11 cellular contexts compared by ENCODE assay signal in genomic region chr2:54429811-54430600, GRCh38. TPM values are rescaled to one million over a fixed set of nuclear protein-coding genes. Genes with fewer than 3 reads are reported as not detected.
DNase-seq lines count a peak whose midpoint lies in the region; ATAC-seq and TF ChIP-seq lines count a peak whose summit lies in the region.
"Had no signal": no experiment of that assay in that cellular context is flagged by ENCODE, and none has a peak within 500 bp of the region (broad histone marks: within the 10 kb centered on the region; RNA-seq: fewer than 3 reads in every experiment).

No MANE protein-coding gene starts in this region.

- TF ChIP-seq CTCF in transverse colon (IDR thresholded peaks at IDR 0.05) = no peak

- peaks cover 0 to 6% (median 0%) of the 10 kb centered on the region in 4 donors for H3K4me1 ChIP-seq in transverse colon

- H3K4me3 ChIP-seq in transverse colon = no peak overlapping the region

- H3K4me3 Mint-ChIP-seq in activated T-cell treated with anti-CD3 and anti-CD28 coated beads, Interleukin-2, amount 50 U/mL, for 24 hours = no peak overlapping the region
- no peak overlapping the region for H3K4me3 Mint-ChIP-seq in activated T-helper 17 cell treated with anti-CD3 and anti-CD28 coated beads, Interleukin-2, amount 50 U/mL, for 72 hours
- H3K4me3 Mint-ChIP-seq: stimulated activated memory B cell treated with anti-CD40 and anti-IgM and Interleukin-4, amounts not matched to agents 10 μg/mL and 1 μg/mL and 100 μg/mL, for 72 hours had no signal

- intact Hi-C loops in transverse colon (cut with DNase I; ENCODE audit: low total_unique reads) = no loop called here

- H3K27ac Mint-ChIP-seq in activated T-cell treated with anti-CD3 and anti-CD28 coated beads, Interleukin-2, amount 50 U/mL, for 24 hours = peak overlapping the region; percentile 50
- no peak overlapping the region for H3K27ac Mint-ChIP-seq in activated T-helper 17 cell treated with anti-CD3 and anti-CD28 coated beads, Interleukin-2, amount 50 U/mL, for 72 hours
- H3K27ac Mint-ChIP-seq: stimulated activated memory B cell treated with anti-CD40 and anti-IgM and Interleukin-4, amounts not matched to agents 10 μg/mL and 1 μg/mL and 100 μg/mL, for 72 hours had no signal

- TF ChIP-seq POLR2A in transverse colon (IDR thresholded peaks at IDR 0.05) = no peak

- in situ Hi-C loops in transverse colon (cut with MboI; ENCODE audit: low pct_ligation_motif_present in 1 of 4, low pct_unique_long_range_greater_than_20kb in 1 of 4, low sequenced_read_pairs in 3 of 4) = no loop called here

- no peaks in the 10 kb centered on the region for H3K9me3 Mint-ChIP-seq in activated T-cell treated with anti-CD3 and anti-CD28 coated beads, Interleukin-2, amount 50 U/mL, for 24 hours
- no peaks in the 10 kb centered on the region for H3K9me3 Mint-ChIP-seq in activated T-helper 17 cell treated with anti-CD3 and anti-CD28 coated beads, Interleukin-2, amount 50 U/mL, for 72 hours
- H3K9me3 Mint-ChIP-seq: stimulated activated memory B cell treated with anti-CD40 and anti-IgM and Interleukin-4, amounts not matched to agents 10 μg/mL and 1 μg/mL and 100 μg/mL, for 72 hours had no signal

- peak overlapping the region in 3 of 4 donors; percentile 5 to 43 (median 13) for H3K27ac ChIP-seq in transverse colon

- no peaks in the 10 kb centered on the region for H3K27me3 ChIP-seq in transverse colon

- H3K9me3 ChIP-seq in transverse colon = no peaks in the 10 kb centered on the region

- DNase-seq in activated T-cell treated with anti-CD3 and anti-CD28 coated beads, Interleukin-2, amount 50 U/mL, for 24 hours = no peak
- no peak for DNase-seq in activated T-cell treated with anti-CD3 and anti-CD28 coated beads, Interleukin-2, amount 50 U/mL, for 1 hour
- peak; percentile 10 for DNase-seq in central memory CD4-positive, alpha-beta T cell
- DNase-seq in lung microvascular endothelial cell (ENCODE audit: low read depth in 2 of 2) (peak; percentile 83 to 95), transverse colon (no peak), pons (ENCODE audit: low spot score) (no peak)
- DNase-seq: activated naive CD4-positive, alpha-beta T cell treated with Interleukin-2 at 50 U/mL for 16 hours; NCI-H1417 had no signal

- no peak for TF ChIP-seq EP300 in transverse colon (IDR thresholded peaks at IDR 0.05; ENCODE audit: low read depth)

- WGBS in transverse colon (ENCODE audit: low coverage in 1 of 2), 2 donors = 70 to 75% methylated on average over 2 to 13 of the region's 13 CpGs

- H3K4me1 Mint-ChIP-seq in activated T-cell treated with anti-CD3 and anti-CD28 coated beads, Interleukin-2, amount 50 U/mL, for 24 hours (ENCODE audit: low read depth) = peaks cover 4% of the 10 kb centered on the region
- H3K4me1 Mint-ChIP-seq in activated T-helper 17 cell treated with anti-CD3 and anti-CD28 coated beads, Interleukin-2, amount 50 U/mL, for 72 hours = no peaks in the 10 kb centered on the region

- H3K36me3 ChIP-seq in transverse colon = no peaks in the 10 kb centered on the region

- peaks cover 9% of the 10 kb centered on the region for H3K27me3 Mint-ChIP-seq in activated T-cell treated with anti-CD3 and anti-CD28 coated beads, Interleukin-2, amount 50 U/mL, for 24 hours
- H3K27me3 Mint-ChIP-seq in activated T-helper 17 cell treated with anti-CD3 and anti-CD28 coated beads, Interleukin-2, amount 50 U/mL, for 72 hours = peaks cover 4% of the 10 kb centered on the region
- H3K27me3 Mint-ChIP-seq: stimulated activated memory B cell treated with anti-CD40 and anti-IgM and Interleukin-4, amounts not matched to agents 10 μg/mL and 1 μg/mL and 100 μg/mL, for 72 hours had no signal

- no peaks in the 10 kb centered on the region for H3K36me3 Mint-ChIP-seq in activated T-cell treated with anti-CD3 and anti-CD28 coated beads, Interleukin-2, amount 50 U/mL, for 24 hours (ENCODE audit: low read depth)
- no peaks in the 10 kb centered on the region for H3K36me3 Mint-ChIP-seq in activated T-helper 17 cell treated with anti-CD3 and anti-CD28 coated beads, Interleukin-2, amount 50 U/mL, for 72 hours (ENCODE audit: low read depth)
- H3K36me3 Mint-ChIP-seq: stimulated activated memory B cell treated with anti-CD40 and anti-IgM and Interleukin-4, amounts not matched to agents 10 μg/mL and 1 μg/mL and 100 μg/mL, for 72 hours had no signal

- ATAC-seq in activated T-helper 17 cell treated with anti-CD3 and anti-CD28 coated beads, Interleukin-2, amount 50 U/mL, for 72 hours (replicated peaks) = no peak
- no peak for ATAC-seq in GM19455 (IDR thresholded peaks at IDR 0.05; ENCODE audit: unreplicated experiment)
- ATAC-seq: stimulated activated memory B cell treated with anti-CD40 and anti-IgM and Interleukin-4, amounts not matched to agents 10 μg/mL and 1 μg/mL and 100 μg/mL, for 72 hours had no signal

RNA-seq across cellular contexts. Expression of gene SPTBN1, which starts 26.1 kb away (rescaled TPM):
- total RNA-seq in lung microvascular endothelial cell = 396 and 652 TPM in 2 replicates
- total RNA-seq in transverse colon = 100 to 1,000 TPM; 269 to 301 (median 285) TPM
- total RNA-seq in activated T-helper 17 cell treated with anti-CD3 and anti-CD28 coated beads, Interleukin-2, amount 50 U/mL, for 72 hours = 100 to 1,000 TPM in 1 of 2 donors, 10 to 100 TPM in 1; 85.3 to 101 TPM

Comparison
In these comparisons a context has a peak if more than half of its experiments do, and no peak if none do; other contexts are left out.
1. DNase-seq: peak in central memory CD4-positive, alpha-beta T cell (single experiment) and lung microvascular endothelial cell (2 of 2); none in activated T-cell treated with anti-CD3 and anti-CD28 coated beads, Interleukin-2, amount 50 U/mL, for 24 hours (single experiment), activated T-cell treated with anti-CD3 and anti-CD28 coated beads, Interleukin-2, amount 50 U/mL, for 1 hour (single experiment), transverse colon (single experiment) and pons (single experiment).